Comparison of ENCODE assay signal across 14 cellular contexts in genomic region chr13:42378383-42378780, GRCh38.
A peak's percentile ranks its signal among the peaks of the same experiment; 100 is the strongest.
DNase-seq lines count a peak whose midpoint lies in the region; ATAC-seq and TF ChIP-seq lines count a peak whose summit lies in the region.
"Had no signal": no experiment of that assay in that cellular context is flagged by ENCODE, and none has a peak within 500 bp of the region (broad histone marks: within the 10 kb centered on the region; RNA-seq: fewer than 3 reads in every experiment).

No MANE protein-coding gene starts in this region.

- H3K9me3 ChIP-seq in Loucy (ENCODE audit: insufficient read depth, low read depth, low read length) (no peaks in the 10 kb centered on the region), transverse colon (no peaks in the 10 kb centered on the region), trophoblast cell (ENCODE audit: insufficient read depth, low read depth, low read length) (peaks cover 3% of the 10 kb centered on the region)
- H3K9me3 ChIP-seq: heart left ventricle had no signal

- no peak overlapping the region for H2AK5ac ChIP-seq in trophoblast cell (ENCODE audit: low read length)

- peak overlapping the region; percentile 89 to 92 for H3K27ac Mint-ChIP-seq in natural killer cell treated with Interleukin-12 subunit alpha and Interleukin-12 subunit beta and Interleukin-15 and Interleukin-18, amount 100 ng/mL, for 72 hours
- H3K27ac Mint-ChIP-seq: dendritic cell treated with granulocyte-macrophage colony-stimulating factor and Interleukin-4, amounts not matched to agents 40 ng/mL and 50 ng/mL, for 4 days had no signal

- TF ChIP-seq EP300 in transverse colon (IDR thresholded peaks at IDR 0.05; ENCODE audit: low read depth), result no peak

- H3K14ac ChIP-seq in trophoblast cell (ENCODE audit: low read length), result no peak overlapping the region

- H3K9me3 Mint-ChIP-seq in natural killer cell treated with Interleukin-12 subunit alpha and Interleukin-12 subunit beta and Interleukin-15 and Interleukin-18, amount 100 ng/mL, for 72 hours, result peaks cover 6% of the 10 kb centered on the region

- no peaks in the 10 kb centered on the region for H3K36me3 Mint-ChIP-seq in natural killer cell treated with Interleukin-12 subunit alpha and Interleukin-12 subunit beta and Interleukin-15 and Interleukin-18, amount 100 ng/mL, for 72 hours

- TF ChIP-seq POLR2A in transverse colon (IDR thresholded peaks at IDR 0.05), result no peak

- H4K8ac ChIP-seq in trophoblast cell (ENCODE audit: low read depth, low read length), result no peak overlapping the region

- H2BK120ac ChIP-seq in trophoblast cell (ENCODE audit: insufficient read depth, low read length, poor library complexity), result no peak overlapping the region

- no peak overlapping the region for H3K27ac ChIP-seq in transverse colon
- H3K27ac ChIP-seq in trophoblast cell (ENCODE audit: low read depth, low read length), result no peak overlapping the region
- H3K27ac ChIP-seq: heart left ventricle had no signal

- H3K4me3 ChIP-seq in Loucy (ENCODE audit: low read length, poor library complexity, severe bottlenecking), result no peak overlapping the region
- H3K4me3 ChIP-seq in transverse colon, result no peak overlapping the region
- H3K4me3 ChIP-seq in trophoblast cell (ENCODE audit: low read depth, low read length), result no peak overlapping the region
- H3K4me3 ChIP-seq: heart left ventricle, mucosa of descending colon had no signal

- H3K36me3 ChIP-seq in Loucy (ENCODE audit: insufficient read depth, low read length), result no peaks in the 10 kb centered on the region
- no peaks in the 10 kb centered on the region for H3K36me3 ChIP-seq in transverse colon
- H3K36me3 ChIP-seq in trophoblast cell (ENCODE audit: control insufficient read depth in 1 of 2, insufficient read depth in 2 of 2, low read length in 2 of 2), result no peaks in the 10 kb centered on the region
- H3K36me3 ChIP-seq: heart left ventricle had no signal

- TF ChIP-seq CTCF in Loucy (conservative IDR thresholded peaks at IDR 0.05; ENCODE audit: low read length), result no peak
- no peak for TF ChIP-seq CTCF in transverse colon (IDR thresholded peaks at IDR 0.05)

- in situ Hi-C loops in transverse colon (cut with MboI; ENCODE audit: low pct_ligation_motif_present in 1 of 4, low pct_unique_long_range_greater_than_20kb in 1 of 4, low sequenced_read_pairs in 3 of 4), result no loop called here

- no peaks in the 10 kb centered on the region for H3F3A ChIP-seq in Loucy (ENCODE audit: low read depth)

- H3K9ac ChIP-seq in Loucy (ENCODE audit: low read depth, low read length, poor library complexity, severe bottlenecking), result no peak overlapping the region
- H3K9ac ChIP-seq in trophoblast cell (ENCODE audit: low read length), result no peak overlapping the region

- H2BK12ac ChIP-seq in trophoblast cell (ENCODE audit: low read length), result no peak overlapping the region

- H3K27me3 Mint-ChIP-seq in natural killer cell treated with Interleukin-12 subunit alpha and Interleukin-12 subunit beta and Interleukin-15 and Interleukin-18, amount 100 ng/mL, for 72 hours, result peaks cover 0 to 3% of the 10 kb centered on the region in 2 donors
- H3K27me3 Mint-ChIP-seq: dendritic cell treated with granulocyte-macrophage colony-stimulating factor and Interleukin-4, amounts not matched to agents 40 ng/mL and 50 ng/mL, for 4 days had no signal

- peak overlapping the region; percentile 71 for H3K4me3 Mint-ChIP-seq in natural killer cell treated with Interleukin-12 subunit alpha and Interleukin-12 subunit beta and Interleukin-15 and Interleukin-18, amount 100 ng/mL, for 72 hours
- H3K4me3 Mint-ChIP-seq: dendritic cell treated with granulocyte-macrophage colony-stimulating factor and Interleukin-4, amounts not matched to agents 40 ng/mL and 50 ng/mL, for 4 days had no signal

- no peak overlapping the region for H4K91ac ChIP-seq in trophoblast cell (ENCODE audit: low read depth, low read length)

- ATAC-seq in GM21825 (IDR thresholded peaks at IDR 0.05; ENCODE audit: unreplicated experiment), result peak; percentile 33
- peak; percentile 83 to 85 for ATAC-seq in natural killer cell treated with Interleukin-12 subunit alpha and Interleukin-12 subunit beta and Interleukin-15 and Interleukin-18, amount 100 ng/mL, for 72 hours

- H4K12ac ChIP-seq in trophoblast cell (ENCODE audit: low read depth, low read length), result no peak overlapping the region

- WGBS in transverse colon (ENCODE audit: low coverage in 1 of 2), 2 donors, result 66% methylated on average over 3 of the region's 3 CpGs; no CpG with 5 or more reads in 1 of the 2 donors
- no CpG with 5 or more reads among the region's 3 CpGs for WGBS in trophoblast cell (ENCODE audit: extremely low coverage, insufficient coverage, insufficient read length)

- H3K4me1 ChIP-seq in Loucy (ENCODE audit: insufficient read depth, low read length, poor library complexity, severe bottlenecking) (peaks cover 27% of the 10 kb centered on the region), transverse colon (no peaks in the 10 kb centered on the region), trophoblast cell (ENCODE audit: control insufficient read depth in 1 of 2, insufficient read depth in 2 of 2, low read length in 2 of 2) (no peaks in the 10 kb centered on the region)

- no peak overlapping the region for H3K18ac ChIP-seq in trophoblast cell (ENCODE audit: low read length)

- no peak overlapping the region for H2BK5ac ChIP-seq in trophoblast cell (ENCODE audit: low read depth, low read length, poor library complexity)

- no peak overlapping the region for H2AFZ ChIP-seq in Loucy (ENCODE audit: low read length)
- H2AFZ ChIP-seq in trophoblast cell (ENCODE audit: insufficient read depth, low read length, poor library complexity), result no peak overlapping the region

- H3K27me3 ChIP-seq in Loucy (ENCODE audit: insufficient read depth, low read length, poor library complexity, severe bottlenecking) (no peaks in the 10 kb centered on the region), transverse colon (no peaks in the 10 kb centered on the region), trophoblast cell (ENCODE audit: insufficient read depth, low read length) (no peaks in the 10 kb centered on the region)
- H3K27me3 ChIP-seq: heart left ventricle had no signal

- H3K23ac ChIP-seq in trophoblast cell (ENCODE audit: low read length), result no peak overlapping the region

- DNase-seq in activated CD4-positive, alpha-beta T cell treated with anti-CD3 and anti-CD28 coated beads for 48 hours, result peak; percentile 48
- no peak for DNase-seq in activated CD4-positive, alpha-beta T cell treated with anti-CD3 and anti-CD28 coated beads, Interleukin-2, amount 50 U/mL, for 1 hour
- peak; percentile 80 for DNase-seq in natural killer cell treated with Interleukin-12 subunit alpha and Interleukin-12 subunit beta and Interleukin-15 and Interleukin-18, amount 100 ng/mL, for 72 hours (ENCODE audit: low spot score)
- no peak for DNase-seq in transverse colon
- DNase-seq in trophoblast cell, result no peak
- DNase-seq in effector CD4-positive, alpha-beta T cell, result no peak
- DNase-seq: activated T-cell treated with anti-CD3 and anti-CD28 coated beads, Interleukin-2, amount 50 U/mL, for 4 hours; heart left ventricle; IMR-90; mucosa of descending colon; NCI-H510A had no signal

- H3K79me2 ChIP-seq in Loucy (ENCODE audit: insufficient read depth, low read length) (no peaks in the 10 kb centered on the region), trophoblast cell (ENCODE audit: control insufficient read depth, insufficient read depth, low read length, poor library complexity) (no peaks in the 10 kb centered on the region)

- H3K4me1 Mint-ChIP-seq in natural killer cell treated with Interleukin-12 subunit alpha and Interleukin-12 subunit beta and Interleukin-15 and Interleukin-18, amount 100 ng/mL, for 72 hours (ENCODE audit: low read depth in 2 of 2), result peaks cover 38% of the 10 kb centered on the region in 2 donors

- intact Hi-C loops in transverse colon (cut with DNase I; ENCODE audit: low total_unique reads), result no loop called here

- H3K9me2 ChIP-seq in Loucy (replicated peaks; ENCODE audit: low read depth, low read length), result no peaks in the 10 kb centered on the region

- no peaks in the 10 kb centered on the region for H3K79me1 ChIP-seq in trophoblast cell (ENCODE audit: low read length)

- H4K20me1 ChIP-seq in Loucy (ENCODE audit: insufficient read depth, low read length, poor library complexity, severe bottlenecking), result no peaks in the 10 kb centered on the region

- no peak overlapping the region for H3K4ac ChIP-seq in trophoblast cell (ENCODE audit: low read depth, low read length)

- H3K4me2 ChIP-seq in Loucy (ENCODE audit: low read depth, low read length, poor library complexity, severe bottlenecking), result peak overlapping the region; percentile 30
- no peak overlapping the region for H3K4me2 ChIP-seq in trophoblast cell (ENCODE audit: low read length)

Comparison
In these comparisons a context has a peak if more than half of its experiments do, and no peak if none do; other contexts are left out.
1. DNase-seq: peak in activated CD4-positive, alpha-beta T cell treated with anti-CD3 and anti-CD28 coated beads for 48 hours (single experiment) and natural killer cell treated with Interleukin-12 subunit alpha and Interleukin-12 subunit beta and Interleukin-15 and Interleukin-18, amount 100 ng/mL, for 72 hours (single experiment); none in activated CD4-positive, alpha-beta T cell treated with anti-CD3 and anti-CD28 coated beads, Interleukin-2, amount 50 U/mL, for 1 hour (single experiment), transverse colon (single experiment), trophoblast cell (0 of 2) and effector CD4-positive, alpha-beta T cell (single experiment).